Comparison of ENCODE assay signal across 8 cellular contexts in the genomic region with DNA sequence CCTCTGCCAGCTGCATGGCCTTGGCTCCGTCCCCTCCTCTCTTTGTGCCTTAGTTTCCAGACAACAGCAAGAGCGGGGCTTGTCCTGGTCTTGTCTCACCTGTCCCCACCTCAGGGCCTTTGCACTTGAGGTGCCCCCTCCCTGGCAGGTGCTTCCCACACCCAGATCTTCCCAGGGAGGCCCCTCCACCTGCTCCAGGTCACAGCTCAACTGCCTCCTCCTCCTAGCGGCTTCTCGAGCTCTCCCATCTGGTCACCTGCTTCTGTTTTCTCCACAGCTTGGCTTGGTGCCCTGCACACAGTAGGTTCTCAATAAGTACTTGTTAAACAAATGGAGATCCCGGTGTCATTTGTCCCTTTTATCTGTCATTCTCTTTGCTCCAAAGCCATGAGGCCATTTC.
"Had no signal": no experiment of that assay in that cellular context is flagged by ENCODE, and none has a peak within 500 bp of the region (broad histone marks: within the 10 kb centered on the region; RNA-seq: fewer than 3 reads in every experiment).

No MANE protein-coding gene starts in this region.

- DNase-seq: GDM1, GF-D8 had no signal

- H3K4me3 ChIP-seq: GM12878 had no signal

- FAIRE-seq: G401.6, GM12878, GM12891, GM12892, GM18507, GM19239 had no signal
